9 cellular contexts compared by ENCODE assay signal in the genomic region with DNA sequence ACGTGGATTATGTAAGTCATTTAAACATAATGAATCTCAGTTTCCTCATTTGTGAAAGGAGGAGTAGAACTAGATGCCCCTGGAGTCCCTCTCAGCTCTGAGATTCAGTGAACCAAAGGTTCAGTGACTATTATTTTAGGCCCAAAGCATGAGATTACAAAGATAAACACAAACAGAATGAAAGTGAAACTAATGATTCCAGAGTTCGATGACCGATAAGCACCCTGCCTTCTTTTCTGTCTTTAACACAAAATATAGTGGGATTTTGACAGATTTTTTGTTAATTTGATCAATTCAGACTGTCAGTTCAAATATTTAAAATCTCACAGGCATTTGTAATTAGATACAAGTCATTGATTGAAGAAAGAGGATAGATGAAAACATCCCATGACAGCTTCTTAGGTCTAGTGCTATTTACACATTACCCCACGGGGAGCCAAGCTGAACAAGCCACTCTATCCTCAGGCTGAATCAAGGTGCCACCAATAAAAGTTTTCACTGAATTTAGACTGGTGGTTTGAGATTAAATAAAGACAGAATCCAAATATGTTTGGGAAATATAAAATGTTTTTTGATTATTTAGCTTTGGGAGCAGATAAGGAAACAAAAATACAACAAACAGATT.
DNase-seq lines count a peak whose midpoint lies in the region; ATAC-seq and TF ChIP-seq lines count a peak whose summit lies in the region.
"Had no signal": no experiment of that assay in that cellular context is flagged by ENCODE, and none has a peak within 500 bp of the region (broad histone marks: within the 10 kb centered on the region; RNA-seq: fewer than 3 reads in every experiment).

No MANE protein-coding gene starts in this region.

- no peaks in the 10 kb centered on the region for H3K27me3 ChIP-seq in testis

- 63 to 72% methylated on average over 4 of the region's 4 CpGs for WGBS in testis, 2 donors

- intact Hi-C loops in testis (cut with DNase I; ENCODE audit: low total_unique reads): no loop called here

- no peaks in the 10 kb centered on the region for H3K4me1 ChIP-seq in testis

- no peak for TF ChIP-seq CTCF in testis (IDR thresholded peaks at IDR 0.05)

- peak overlapping the region; percentile 80 to 82 for H3K27ac Mint-ChIP-seq in activated naive CD4-positive, alpha-beta T cell treated with anti-CD3 and anti-CD28 coated beads, Interleukin-2, amount 50 U/mL, for 72 hours

- DNase-seq in AG08396 (ENCODE audit: low spot score) (peak; percentile 20), lung microvascular endothelial cell (ENCODE audit: low read depth in 2 of 2) (peak; percentile 35 to 45), testis (no peak), NCI-H1092 (lab: John Stamatoyannopoulos, UW) (no peak), NCI-H82 treated with DMSO at 0.1 percent for 48 hours (lab: John Stamatoyannopoulos, UW; ENCODE audit: unreplicated experiment) (no peak)
- DNase-seq in activated naive CD4-positive, alpha-beta T cell treated with anti-CD3 and anti-CD28 coated beads, Interleukin-2, amount 50 U/mL, for 72 hours (ENCODE audit: low spot score in 2 of 2): no peak

- peak; percentile 86 for ATAC-seq in GM18868 (IDR thresholded peaks at IDR 0.05; ENCODE audit: unreplicated experiment)
- peak; percentile 64 for ATAC-seq in HG03095 (IDR thresholded peaks at IDR 0.05; ENCODE audit: unreplicated experiment)
- ATAC-seq in activated naive CD4-positive, alpha-beta T cell treated with anti-CD3 and anti-CD28 coated beads, Interleukin-2, amount 50 U/mL, for 72 hours: peak in 1 of 2 donors; percentile 33
- ATAC-seq: HCT116 had no signal

- H3K36me3 ChIP-seq in testis (ENCODE audit: low read depth, missing control alignments): no peaks in the 10 kb centered on the region

- H3K27ac ChIP-seq in testis: peak overlapping the region in 1 of 2 donors; percentile 13

- H3K4me3 ChIP-seq in testis: peak overlapping the region in 1 of 2 donors; percentile 16

- H3K9me3 Mint-ChIP-seq in activated naive CD4-positive, alpha-beta T cell treated with anti-CD3 and anti-CD28 coated beads, Interleukin-2, amount 50 U/mL, for 72 hours: no peaks in the 10 kb centered on the region

- H3K36me3 Mint-ChIP-seq in activated naive CD4-positive, alpha-beta T cell treated with anti-CD3 and anti-CD28 coated beads, Interleukin-2, amount 50 U/mL, for 72 hours: no peaks in the 10 kb centered on the region

- no peak for TF ChIP-seq POLR2A in testis (IDR thresholded peaks at IDR 0.05)

- no peaks in the 10 kb centered on the region for H3K9me3 ChIP-seq in testis

Comparison
In these comparisons a context has a peak if more than half of its experiments do, and no peak if none do; other contexts are left out.
1. DNase-seq: peak in AG08396 (single experiment) and lung microvascular endothelial cell (2 of 2); none in activated naive CD4-positive, alpha-beta T cell treated with anti-CD3 and anti-CD28 coated beads, Interleukin-2, amount 50 U/mL, for 72 hours (0 of 2), testis (single experiment), NCI-H1092 (single experiment) and NCI-H82 treated with DMSO at 0.1 percent for 48 hours (single experiment).